20 cellular contexts compared by ENCODE assay signal in the genomic region with DNA sequence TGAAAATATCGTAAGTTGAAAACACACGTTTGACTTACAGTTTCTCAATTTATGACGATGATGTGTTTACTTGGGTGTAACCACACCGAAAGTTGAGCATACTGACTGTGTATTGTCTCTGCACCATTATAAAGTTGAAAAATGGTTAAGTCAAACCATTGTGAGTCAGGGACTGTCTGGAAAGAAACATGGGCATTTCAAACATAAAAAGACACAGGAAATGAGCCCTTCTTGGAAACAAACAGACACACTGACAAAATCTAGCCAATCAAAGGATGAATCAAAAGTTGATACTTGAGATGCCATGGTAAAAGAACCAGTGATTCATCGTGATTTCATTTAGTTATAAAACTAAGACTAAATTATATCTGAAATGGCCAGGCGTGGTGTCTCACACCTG. TPM values are rescaled to one million over a fixed set of nuclear protein-coding genes. Genes with fewer than 3 reads are reported as not detected.
DNase-seq lines count a peak whose midpoint lies in the region; ATAC-seq, FAIRE-seq and TF ChIP-seq lines count a peak whose summit lies in the region.
"Had no signal": no experiment of that assay in that cellular context is flagged by ENCODE, and none has a peak within 500 bp of the region (broad histone marks: within the 10 kb centered on the region; RNA-seq: fewer than 3 reads in every experiment).

No MANE protein-coding gene starts in this region.

- peak overlapping the region; percentile 39 for H3K27ac Mint-ChIP-seq in MCF 10A (ENCODE audit: low read depth, unreplicated experiment)
- H3K27ac Mint-ChIP-seq: activated CD4-positive, alpha-beta memory T cell treated with anti-CD3 and anti-CD28 coated beads, Interleukin-2, amount 10 ng/mL, durations not matched to agents 7 days and 5 days; activated naive CD8-positive, alpha-beta T cell had no signal

- H3K4me3 ChIP-seq in breast epithelium, result no peak overlapping the region
- H3K4me3 ChIP-seq: mucosa of descending colon, upper lobe of right lung had no signal

- H3K4me1 Mint-ChIP-seq in MCF 10A (ENCODE audit: insufficient read depth, unreplicated experiment), result peaks cover 10% of the 10 kb centered on the region

- H3K27me3 Mint-ChIP-seq in MCF 10A (ENCODE audit: insufficient read depth, unreplicated experiment), result no peaks in the 10 kb centered on the region

- ATAC-seq in SK-N-SH treated with all-trans-retinoic acid at 6 μM for 48 hours, result peak; percentile 50
- ATAC-seq: mucosa of descending colon; stimulated activated naive CD8-positive, alpha-beta T cell treated with anti-CD3 and anti-CD28 coated beads, Interleukin-15, Interleukin-2, amounts not matched to agents 100 U/mL and 50 U/mL, for 24 hours; upper lobe of right lung had no signal

- intact Hi-C loops in MCF 10A (cut with micrococcal nuclease), result no loop called here
- intact Hi-C loops in breast epithelium (cut with DNase I; ENCODE audit: low total_unique reads), result no loop called here

- H3K9me3 Mint-ChIP-seq in MCF 10A (ENCODE audit: unreplicated experiment), result no peaks in the 10 kb centered on the region
- H3K9me3 Mint-ChIP-seq: activated CD4-positive, alpha-beta memory T cell treated with anti-CD3 and anti-CD28 coated beads, Interleukin-2, amount 10 ng/mL, durations not matched to agents 7 days and 5 days; activated T-cell treated with anti-CD3 and anti-CD28 coated beads, Interleukin-2, amount 50 U/mL, for 4 hours had no signal

- no peaks in the 10 kb centered on the region for H3K4me1 ChIP-seq in breast epithelium
- H3K4me1 ChIP-seq: upper lobe of right lung had no signal

- TF ChIP-seq POLR2A in breast epithelium (IDR thresholded peaks at IDR 0.05), result no peak

- H3K4me3 Mint-ChIP-seq in MCF 10A (ENCODE audit: unreplicated experiment), result no peak overlapping the region
- H3K4me3 Mint-ChIP-seq: activated CD4-positive, alpha-beta memory T cell treated with anti-CD3 and anti-CD28 coated beads, Interleukin-2, amount 10 ng/mL, durations not matched to agents 7 days and 5 days; activated naive CD8-positive, alpha-beta T cell; activated T-cell treated with anti-CD3 and anti-CD28 coated beads, Interleukin-2, amount 50 U/mL, for 4 hours had no signal

- H3K9me3 ChIP-seq in breast epithelium, result no peaks in the 10 kb centered on the region
- H3K9me3 ChIP-seq: mucosa of descending colon, neutrophil, upper lobe of right lung had no signal

- H3K27me3 ChIP-seq in breast epithelium, result peaks cover 0 to 6% of the 10 kb centered on the region in 2 donors

- FAIRE-seq in urothelium cell line (lab: Jason Lieb, UNC), result no peak

- POLR2A ChIA-PET in MCF 10A (lab: Yijun Ruan, JAX), result interaction anchor here (0.9 to 1.4 kb wide), 2 partner anchors 10 to 11 kb away, joined by 3 read pairs; no protein-coding TSS in a partner anchor

- DNase-seq in MCF 10A (ENCODE audit: unreplicated experiment) (peak; percentile 54), breast epithelium (ENCODE audit: low spot score in 2 of 2) (no peak), fibroblast of peridontal ligament (ENCODE audit: extremely low read depth) (peak; percentile 77), urothelium cell line (ENCODE audit: low spot score) (peak; percentile 11), middle frontal gyrus (ENCODE audit: extremely low spot score, low spot score) (no peak), SW 1271 (lab: John Stamatoyannopoulos, UW) (no peak), HT-29 (ENCODE audit: low spot score) (no peak)
- DNase-seq: activated CD4-positive, alpha-beta memory T cell treated with anti-CD3 and anti-CD28 coated beads, Interleukin-2, amount 10 ng/mL, durations not matched to agents 7 days and 5 days; activated T-cell treated with anti-CD3 and anti-CD28 coated beads, Interleukin-2, amount 50 U/mL, for 4 hours; mucosa of descending colon; MV-4-11; NCI-H2081; NCI-H524; stimulated activated naive CD8-positive, alpha-beta T cell treated with anti-CD3 and anti-CD28 coated beads, Interleukin-15, Interleukin-2, amounts not matched to agents 100 U/mL and 50 U/mL, for 24 hours; upper lobe of right lung had no signal

- no peaks in the 10 kb centered on the region for H3K36me3 Mint-ChIP-seq in MCF 10A (ENCODE audit: insufficient read depth, unreplicated experiment)
- H3K36me3 Mint-ChIP-seq: activated naive CD8-positive, alpha-beta T cell had no signal

- H3K36me3 ChIP-seq in breast epithelium, result no peaks in the 10 kb centered on the region
- H3K36me3 ChIP-seq: neutrophil, upper lobe of right lung had no signal

- no TSS peak for BruUV-seq in MCF 10A (replicated peaks; lab: Mats Ljungman, UMichigan)

- no peak for TF ChIP-seq CTCF in MCF 10A (IDR thresholded peaks at IDR 0.05; ENCODE audit: unreplicated experiment)
- TF ChIP-seq CTCF in breast epithelium (IDR thresholded peaks at IDR 0.05), result no peak

- CTCF ChIA-PET in MCF 10A (lab: Yijun Ruan, JAX), result interaction anchor here (0.8 to 2.3 kb wide), 2 partner anchors 87 to 202 kb away, joined by 3 to 6 read pairs; no protein-coding TSS in a partner anchor

- H3K27ac ChIP-seq in breast epithelium, result no peak overlapping the region
- H3K27ac ChIP-seq: 22Rv1, neutrophil, upper lobe of right lung had no signal

TF ChIP-seq in SK-N-SH treated with all-trans-retinoic acid at 6 μM for 48 hours, 23 proteins besides CTCF, POLR2A, EP300 and RAD21 (continues in another document):
- TF ChIP-seq, protein P1, sequence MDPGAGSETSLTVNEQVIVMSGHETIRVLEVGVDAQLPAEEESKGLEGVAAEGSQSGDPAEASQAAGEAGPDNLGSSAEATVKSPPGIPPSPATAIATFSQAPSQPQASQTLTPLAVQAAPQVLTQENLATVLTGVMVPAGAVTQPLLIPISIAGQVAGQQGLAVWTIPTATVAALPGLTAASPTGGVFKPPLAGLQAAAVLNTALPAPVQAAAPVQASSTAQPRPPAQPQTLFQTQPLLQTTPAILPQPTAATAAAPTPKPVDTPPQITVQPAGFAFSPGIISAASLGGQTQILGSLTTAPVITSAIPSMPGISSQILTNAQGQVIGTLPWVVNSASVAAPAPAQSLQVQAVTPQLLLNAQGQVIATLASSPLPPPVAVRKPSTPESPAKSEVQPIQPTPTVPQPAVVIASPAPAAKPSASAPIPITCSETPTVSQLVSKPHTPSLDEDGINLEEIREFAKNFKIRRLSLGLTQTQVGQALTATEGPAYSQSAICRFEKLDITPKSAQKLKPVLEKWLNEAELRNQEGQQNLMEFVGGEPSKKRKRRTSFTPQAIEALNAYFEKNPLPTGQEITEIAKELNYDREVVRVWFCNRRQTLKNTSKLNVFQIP (CRISPR knock-in tag; IDR thresholded peaks at IDR 0.05; ENCODE audit: borderline replicate concordance, low read depth), result no peak
- TF ChIP-seq BACH2 (CRISPR knock-in tag; IDR thresholded peaks at IDR 0.05; ENCODE audit: borderline replicate concordance), result no peak
- TF ChIP-seq, protein P2, sequence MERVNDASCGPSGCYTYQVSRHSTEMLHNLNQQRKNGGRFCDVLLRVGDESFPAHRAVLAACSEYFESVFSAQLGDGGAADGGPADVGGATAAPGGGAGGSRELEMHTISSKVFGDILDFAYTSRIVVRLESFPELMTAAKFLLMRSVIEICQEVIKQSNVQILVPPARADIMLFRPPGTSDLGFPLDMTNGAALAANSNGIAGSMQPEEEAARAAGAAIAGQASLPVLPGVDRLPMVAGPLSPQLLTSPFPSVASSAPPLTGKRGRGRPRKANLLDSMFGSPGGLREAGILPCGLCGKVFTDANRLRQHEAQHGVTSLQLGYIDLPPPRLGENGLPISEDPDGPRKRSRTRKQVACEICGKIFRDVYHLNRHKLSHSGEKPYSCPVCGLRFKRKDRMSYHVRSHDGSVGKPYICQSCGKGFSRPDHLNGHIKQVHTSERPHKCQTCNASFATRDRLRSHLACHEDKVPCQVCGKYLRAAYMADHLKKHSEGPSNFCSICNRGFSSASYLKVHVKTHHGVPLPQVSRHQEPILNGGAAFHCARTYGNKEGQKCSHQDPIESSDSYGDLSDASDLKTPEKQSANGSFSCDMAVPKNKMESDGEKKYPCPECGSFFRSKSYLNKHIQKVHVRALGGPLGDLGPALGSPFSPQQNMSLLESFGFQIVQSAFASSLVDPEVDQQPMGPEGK (CRISPR knock-in tag; IDR thresholded peaks at IDR 0.05; ENCODE audit: borderline replicate concordance), result no peak
- TF ChIP-seq RARB (CRISPR knock-in tag; IDR thresholded peaks at IDR 0.05), result no peak
- TF ChIP-seq GLIS3 (CRISPR knock-in tag; IDR thresholded peaks at IDR 0.05), result no peak
- no peak for TF ChIP-seq ARNTL (CRISPR knock-in tag; IDR thresholded peaks at IDR 0.05; ENCODE audit: borderline replicate concordance, low read depth)
- TF ChIP-seq ZFP30 (CRISPR knock-in tag; IDR thresholded peaks at IDR 0.05), result no peak
- TF ChIP-seq CSDC2 (CRISPR knock-in tag; IDR thresholded peaks at IDR 0.05), result no peak
- no peak for TF ChIP-seq ESRRG (CRISPR knock-in tag; IDR thresholded peaks at IDR 0.05)
- TF ChIP-seq ISL1 (CRISPR knock-in tag; IDR thresholded peaks at IDR 0.05), result no peak
- TF ChIP-seq, protein P3, sequence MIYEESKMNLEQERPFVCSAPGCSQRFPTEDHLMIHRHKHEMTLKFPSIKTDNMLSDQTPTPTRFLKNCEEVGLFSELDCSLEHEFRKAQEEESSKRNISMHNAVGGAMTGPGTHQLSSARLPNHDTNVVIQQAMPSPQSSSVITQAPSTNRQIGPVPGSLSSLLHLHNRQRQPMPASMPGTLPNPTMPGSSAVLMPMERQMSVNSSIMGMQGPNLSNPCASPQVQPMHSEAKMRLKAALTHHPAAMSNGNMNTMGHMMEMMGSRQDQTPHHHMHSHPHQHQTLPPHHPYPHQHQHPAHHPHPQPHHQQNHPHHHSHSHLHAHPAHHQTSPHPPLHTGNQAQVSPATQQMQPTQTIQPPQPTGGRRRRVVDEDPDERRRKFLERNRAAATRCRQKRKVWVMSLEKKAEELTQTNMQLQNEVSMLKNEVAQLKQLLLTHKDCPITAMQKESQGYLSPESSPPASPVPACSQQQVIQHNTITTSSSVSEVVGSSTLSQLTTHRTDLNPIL (CRISPR knock-in tag; IDR thresholded peaks at IDR 0.05; ENCODE audit: low read depth), result no peak

RNA-seq across cellular contexts. Expression of a gene that starts 5.3 kb away (rescaled TPM):
- total RNA-seq in MCF 10A (2022), result 7.3 and 7.9 TPM in 2 replicates
- total RNA-seq in breast epithelium, result under 1 TPM in 1 of 3 donors, not detected in 2; 0.98 TPM
- total RNA-seq in HT-29 (2014; rRNA removed; shearing (Covaris generic)), result not detected in 2 replicates
- total RNA-seq: activated CD4-positive, alpha-beta memory T cell treated with anti-CD3 and anti-CD28 coated beads, Interleukin-2, amount 10 ng/mL, durations not matched to agents 7 days and 5 days; activated T-cell treated with anti-CD3 and anti-CD28 coated beads, Interleukin-2, amount 50 U/mL, for 4 hours; OCI-LY7 had no signal

Comparison
In these comparisons a context has a peak if more than half of its experiments do, and no peak if none do; other contexts are left out.
1. DNase-seq: peak in MCF 10A (single experiment), fibroblast of peridontal ligament (single experiment) and urothelium cell line (single experiment); none in breast epithelium (0 of 2), middle frontal gyrus (single experiment), SW 1271 (0 of 2) and HT-29 (single experiment).